9 cellular contexts compared by ENCODE assay signal in the genomic region with DNA sequence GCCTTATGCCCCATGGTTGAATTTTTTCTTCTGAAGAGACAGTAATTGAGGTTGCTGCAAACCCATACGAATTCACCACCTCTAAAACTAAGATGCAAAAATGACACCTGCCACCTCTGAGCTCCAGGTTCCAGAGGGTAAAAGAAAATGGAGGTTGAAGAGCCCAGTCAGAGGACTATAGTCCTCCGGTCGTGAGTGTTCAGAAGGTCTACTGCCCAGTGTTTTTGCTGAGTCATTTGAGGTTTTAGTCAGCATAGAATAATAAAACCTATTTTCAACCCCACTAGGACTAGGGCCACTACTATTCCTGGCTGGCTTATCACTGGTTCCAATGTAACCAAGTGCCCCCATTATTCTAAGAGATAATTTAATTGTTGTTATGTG. TPM values are rescaled to one million over a fixed set of nuclear protein-coding genes. Genes with fewer than 3 reads are reported as not detected.
DNase-seq lines count a peak whose midpoint lies in the region; ATAC-seq, FAIRE-seq and TF ChIP-seq lines count a peak whose summit lies in the region.
"Had no signal": no experiment of that assay in that cellular context is flagged by ENCODE, and none has a peak within 500 bp of the region (broad histone marks: within the 10 kb centered on the region; RNA-seq: fewer than 3 reads in every experiment).

No MANE protein-coding gene starts in this region.

- peak; percentile 73 for FAIRE-seq in GM18507 (lab: Jason Lieb, UNC)
- FAIRE-seq in HepG2 (lab: Jason Lieb, UNC) = no peak

- no peak overlapping the region for H3K4me2 ChIP-seq in HepG2 (ENCODE audit: low read depth, low read length)

- 4% methylated on average over 3 of the region's 3 CpGs for WGBS in HepG2 (ENCODE audit: low lambda C conversion rate)

- ATAC-seq in HG02642 (IDR thresholded peaks at IDR 0.05; ENCODE audit: poor library complexity, unreplicated experiment) = peak; percentile 20
- ATAC-seq in HepG2 = no peak
- ATAC-seq in SK-N-SH treated with all-trans-retinoic acid at 6 μM for 48 hours = no peak
- no peak for ATAC-seq in HG03439 (IDR thresholded peaks at IDR 0.05; ENCODE audit: unreplicated experiment)

- H3K36me3 ChIP-seq in HepG2 (replicated peaks in 1 of 2; ENCODE audit: control insufficient read depth in 1 of 2, insufficient read depth in 2 of 2, low read length in 2 of 2) = no peaks in the 10 kb centered on the region
- H3K36me3 ChIP-seq: prostate gland had no signal

- no peaks in the 10 kb centered on the region for H3K79me2 ChIP-seq in HepG2 (ENCODE audit: insufficient read depth, low read length)

- CTCF ChIA-PET in HepG2 (lab: Yijun Ruan, JAX; ENCODE audit: low intra/inter-chr PET ratio, low total read pairs) = interaction anchor here (1.7 to 2.4 kb wide), 3 partner anchors 42 to 226 kb away, joined by 6 to 19 read pairs (median 7); no protein-coding TSS in a partner anchor

- POLR2A ChIA-PET in HepG2 (lab: Yijun Ruan, JAX) = no interaction called here

- intact Hi-C loops in HepG2 (cut with micrococcal nuclease; ENCODE audit: unreplicated experiment) = loop anchor here (2.0 kb wide), 2 partner anchors 43 to 225 kb away; no protein-coding TSS in a partner anchor

- TF ChIP-seq CTCF in HepG2 (CRISPR knock-in tag; IDR thresholded peaks at IDR 0.05) (no peak), GM20000 (IDR thresholded peaks at IDR 0.05; ENCODE audit: extremely low read depth, missing control alignments) (no peak)

- no TSS peak for BruUV-seq in HepG2 (replicated peaks; lab: Mats Ljungman, UMichigan)

- H3K27me3 ChIP-seq in HepG2 (ENCODE audit: control insufficient read depth in 1 of 2, insufficient read depth in 2 of 2, low read length in 2 of 2) = no peaks in the 10 kb centered on the region; a peak in 2 of 5 replicates

- TF ChIP-seq POLR2A in HepG2 (IDR thresholded peaks at IDR 0.05; ENCODE audit: insufficient read depth in 1 of 2, low read depth in 2 of 2, low read length in 2 of 2) = no peak

- no peak overlapping the region for H3K27ac ChIP-seq in HepG2 (ENCODE audit: extremely low read length, insufficient read depth, low read length)

- in situ Hi-C loops in HepG2 (cut with HindIII; ENCODE audit: extremely low pct_ligation_motif_present, low pct_unique_long_range_greater_than_20kb) = loop anchor here (10.0 kb wide), 1 partner anchor 229 kb away; a partner anchor contains a TSS

- no peaks in the 10 kb centered on the region for H4K20me1 ChIP-seq in HepG2 (ENCODE audit: insufficient read depth, low read length)

- no peak overlapping the region for H2AFZ ChIP-seq in HepG2 (ENCODE audit: low read length)

- no peak overlapping the region for H3K4me3 ChIP-seq in HepG2 (replicated peaks in 1 of 3; ENCODE audit: insufficient read depth in 1 of 3, low read depth in 2 of 3, low read length in 3 of 3)
- H3K4me3 ChIP-seq: prostate gland had no signal

- no peak for TF ChIP-seq RAD21 in HepG2 (CRISPR knock-in tag; IDR thresholded peaks at IDR 0.05)

- H3K4me1 ChIP-seq in HepG2 (ENCODE audit: insufficient read depth, low read length) = peaks cover 12% of the 10 kb centered on the region
- H3K4me1 ChIP-seq: prostate gland had no signal

- DNase-seq in GM18507 (ENCODE audit: extremely low spot score, insufficient read length, low read depth) = no peak
- DNase-seq in RPMI7951 (ENCODE audit: low read depth) = peak; percentile 41
- DNase-seq in HepG2 (ENCODE audit: low spot score) = no peak
- DNase-seq in GM20000 (ENCODE audit: low spot score) = no peak
- DNase-seq in occipital lobe (lab: John Stamatoyannopoulos, UW) = no peak

- no peak overlapping the region for H3K9ac ChIP-seq in HepG2 (ENCODE audit: insufficient read depth, low read depth, low read length)

- TF ChIP-seq EP300 in HepG2 (IDR thresholded peaks at IDR 0.05; ENCODE audit: low read depth in 2 of 2, low read length in 2 of 2) = no peak
- TF ChIP-seq EP300 in HepG2 (CRISPR knock-in tag; IDR thresholded peaks at IDR 0.05; ENCODE audit: borderline replicate concordance) = no peak

- no peaks in the 10 kb centered on the region for H3K9me3 ChIP-seq in HepG2 (ENCODE audit: low read length)
- H3K9me3 ChIP-seq: prostate gland had no signal

TF ChIP-seq in HepG2, 621 proteins besides CTCF, POLR2A, EP300 and RAD21 (continues in another document):
- TF ChIP-seq, protein P1, sequence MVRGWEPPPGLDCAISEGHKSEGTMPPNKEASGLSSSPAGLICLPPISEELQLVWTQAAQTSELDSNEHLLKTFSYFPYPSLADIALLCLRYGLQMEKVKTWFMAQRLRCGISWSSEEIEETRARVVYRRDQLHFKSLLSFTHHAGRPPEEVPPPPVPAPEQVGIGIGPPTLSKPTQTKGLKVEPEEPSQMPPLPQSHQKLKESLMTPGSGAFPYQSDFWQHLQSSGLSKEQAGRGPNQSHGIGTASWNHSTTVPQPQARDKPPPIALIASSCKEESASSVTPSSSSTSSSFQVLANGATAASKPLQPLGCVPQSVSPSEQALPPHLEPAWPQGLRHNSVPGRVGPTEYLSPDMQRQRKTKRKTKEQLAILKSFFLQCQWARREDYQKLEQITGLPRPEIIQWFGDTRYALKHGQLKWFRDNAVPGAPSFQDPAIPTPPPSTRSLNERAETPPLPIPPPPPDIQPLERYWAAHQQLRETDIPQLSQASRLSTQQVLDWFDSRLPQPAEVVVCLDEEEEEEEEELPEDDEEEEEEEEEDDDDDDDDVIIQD (CRISPR knock-in tag; IDR thresholded peaks at IDR 0.05; ENCODE audit: low read depth) = no peak

TF ChIP-seq in SK-N-SH treated with all-trans-retinoic acid at 6 μM for 48 hours, 23 proteins besides CTCF, POLR2A, EP300 and RAD21 (continues in another document):
- TF ChIP-seq RARB (CRISPR knock-in tag; IDR thresholded peaks at IDR 0.05) (no peak), ESRRG (CRISPR knock-in tag; IDR thresholded peaks at IDR 0.05) (no peak), CSDC2 (CRISPR knock-in tag; IDR thresholded peaks at IDR 0.05) (no peak), OSR1 (CRISPR knock-in tag; IDR thresholded peaks at IDR 0.05) (no peak), ARNTL (CRISPR knock-in tag; IDR thresholded peaks at IDR 0.05; ENCODE audit: borderline replicate concordance, low read depth) (no peak)

RNA-seq across cellular contexts. Expression of a gene that starts 12.9 kb away (rescaled TPM):
- not detected in 2 replicates for total RNA-seq in RPMI7951 (2014; rRNA removed; shearing (Covaris generic))
- total RNA-seq in HepG2 (2016; rRNA removed; fragmentation: Illumina TruSeq; extraction: Trizol) (not detected in 2 replicates), occipital lobe (not detected)
- not detected in 2 replicates for total RNA-seq in HepG2 (2016; cell fraction: cytosol; rRNA removed; fragmentation: Illumina TruSeq; extraction: Trizol; ENCODE audit: low read depth)
- total RNA-seq in HepG2 (2016; cell fraction: insoluble cytoplasmic fraction; rRNA removed; fragmentation: Illumina TruSeq; extraction: Trizol) = not detected in 2 replicates
- total RNA-seq in HepG2 (2016; cell fraction: membrane; rRNA removed; fragmentation: Illumina TruSeq; extraction: Trizol) = not detected in 2 replicates
- total RNA-seq in HepG2 (2016; cell fraction: nucleus; rRNA removed; fragmentation: Illumina TruSeq; extraction: Trizol) = not detected in 2 replicates
- not detected in 2 replicates for polyA plus RNA-seq in HepG2 (2011; rRNA removed)
- polyA plus RNA-seq in HepG2 (2011; cell fraction: cytosol; rRNA removed) = 0.03 TPM in 1 of 2 replicates, not detected in the other
- polyA plus RNA-seq in HepG2 (2011; cell fraction: nucleus; rRNA removed) = 0.05 TPM in 1 of 2 replicates, not detected in the other
- polyA plus RNA-seq in HepG2 (2012) = not detected in 2 replicates
- polyA plus RNA-seq in HepG2 (2016; cell fraction: cytosol; fragmentation: Illumina TruSeq; extraction: Trizol; ENCODE audit: low read depth) = not detected in 2 replicates
- polyA plus RNA-seq in HepG2 (2016; cell fraction: insoluble cytoplasmic fraction; fragmentation: Illumina TruSeq; extraction: Trizol; ENCODE audit: low read depth) = not detected in 2 replicates
- polyA plus RNA-seq in HepG2 (2016; cell fraction: membrane; fragmentation: Illumina TruSeq; extraction: Trizol; ENCODE audit: low read depth) = not detected in 2 replicates
- polyA plus RNA-seq in HepG2 (2016; cell fraction: nucleus; fragmentation: Illumina TruSeq; extraction: Trizol; ENCODE audit: insufficient read depth, low read depth) = not detected in 2 replicates
- 0.07 TPM in 1 of 2 replicates, not detected in the other for polyA minus RNA-seq in HepG2 (2011; rRNA and poly(A)+ RNA removed; ENCODE audit: low replicate concordance)
- not detected in 2 replicates for polyA minus RNA-seq in HepG2 (2011; cell fraction: cytosol; rRNA and poly(A)+ RNA removed)
- not detected in 2 replicates for polyA minus RNA-seq in HepG2 (2011; cell fraction: nucleus; rRNA and poly(A)+ RNA removed)

RNA-seq across cellular contexts. Expression of a gene that starts 14.5 kb away (rescaled TPM):
- not detected in 2 replicates for total RNA-seq in RPMI7951 (2014; rRNA removed; shearing (Covaris generic))
- total RNA-seq in HepG2 (2016; rRNA removed; fragmentation: Illumina TruSeq; extraction: Trizol) (not detected in 2 replicates), occipital lobe (1.1 TPM)
- not detected in 2 replicates for total RNA-seq in HepG2 (2016; cell fraction: cytosol; rRNA removed; fragmentation: Illumina TruSeq; extraction: Trizol; ENCODE audit: low read depth)
- not detected in 2 replicates for total RNA-seq in HepG2 (2016; cell fraction: insoluble cytoplasmic fraction; rRNA removed; fragmentation: Illumina TruSeq; extraction: Trizol)
- not detected in 2 replicates for total RNA-seq in HepG2 (2016; cell fraction: membrane; rRNA removed; fragmentation: Illumina TruSeq; extraction: Trizol)
- not detected in 2 replicates for total RNA-seq in HepG2 (2016; cell fraction: nucleus; rRNA removed; fragmentation: Illumina TruSeq; extraction: Trizol)
- polyA plus RNA-seq in HepG2 (2011; rRNA removed) = not detected in 2 replicates
- polyA plus RNA-seq in HepG2 (2011; cell fraction: cytosol; rRNA removed) = 0.05 TPM in 1 of 2 replicates, not detected in the other
- 0.12 TPM in 1 of 2 replicates, not detected in the other for polyA plus RNA-seq in HepG2 (2011; cell fraction: nucleus; rRNA removed)
- not detected in 2 replicates for polyA plus RNA-seq in HepG2 (2012)
- not detected in 2 replicates for polyA plus RNA-seq in HepG2 (2016; cell fraction: cytosol; fragmentation: Illumina TruSeq; extraction: Trizol; ENCODE audit: low read depth)
- not detected in 2 replicates for polyA plus RNA-seq in HepG2 (2016; cell fraction: insoluble cytoplasmic fraction; fragmentation: Illumina TruSeq; extraction: Trizol; ENCODE audit: low read depth)
- not detected in 2 replicates for polyA plus RNA-seq in HepG2 (2016; cell fraction: membrane; fragmentation: Illumina TruSeq; extraction: Trizol; ENCODE audit: low read depth)
- polyA plus RNA-seq in HepG2 (2016; cell fraction: nucleus; fragmentation: Illumina TruSeq; extraction: Trizol; ENCODE audit: insufficient read depth, low read depth) = not detected in 2 replicates
- polyA minus RNA-seq in HepG2 (2011; rRNA and poly(A)+ RNA removed; ENCODE audit: low replicate concordance) = not detected in 2 replicates
- not detected in 2 replicates for polyA minus RNA-seq in HepG2 (2011; cell fraction: cytosol; rRNA and poly(A)+ RNA removed)
- polyA minus RNA-seq in HepG2 (2011; cell fraction: nucleus; rRNA and poly(A)+ RNA removed) = not detected in 2 replicates
